ENCODE assay signal across 24 cellular contexts in genomic region chr12:120138366-120138765, GRCh38.
"Had no signal": no experiment of that assay in that cellular context is flagged by ENCODE, and none has a peak within 500 bp of the region (broad histone marks: within the 10 kb centered on the region; RNA-seq: fewer than 3 reads in every experiment).

No MANE protein-coding gene starts in this region.

- H3K4me3 ChIP-seq: esophagus squamous epithelium, lung, mucosa of descending colon, ovary, right lobe of liver, thoracic aorta, tibial nerve, upper lobe of left lung had no signal

- DNase-seq: effector memory CD4-positive, alpha-beta T cell; erythroblast; esophagus squamous epithelium; foreskin melanocyte; immature natural killer cell; islet precursor cell; left ventricle myocardium superior; mucosa of descending colon; naive B cell; ovary; small intestine; stimulated activated CD4-positive, alpha-beta T cell treated with anti-CD3 and anti-CD28 coated beads, Interleukin-15, amount 100 ng/mL, for 24 hours; stimulated activated CD4-positive, alpha-beta T cell treated with anti-CD3 and anti-CD28 coated beads, Interleukin-2, amount 100 ng/mL, for 48 hours; stimulated activated naive B cell treated with anti-CD40 and anti-IgM and Interleukin-4, amounts not matched to agents 10 μg/mL and 1 μg/mL and 100 μg/mL, for 72 hours; upper lobe of left lung had no signal

- H3K9me3 Mint-ChIP-seq: immature natural killer cell; memory B cell; naive B cell; natural killer cell treated with Interleukin-12 subunit alpha and Interleukin-12 subunit beta and Interleukin-15 and Interleukin-18, amount 100 ng/mL, for 72 hours; neural crest cell; stimulated activated naive B cell treated with anti-CD40 and anti-IgM and Interleukin-4, amounts not matched to agents 10 μg/mL and 1 μg/mL and 100 μg/mL, for 72 hours; stimulated activated naive CD8-positive, alpha-beta T cell treated with anti-CD3 and anti-CD28 coated beads, Interleukin-15, Interleukin-2, amounts not matched to agents 100 ng/mL and 50 ng/mL, for 24 hours had no signal

- H3K27me3 ChIP-seq: esophagus squamous epithelium, neutrophil, ovary, right lobe of liver, tibial nerve, upper lobe of left lung had no signal

- H3K4me1 ChIP-seq: esophagus squamous epithelium, right lobe of liver, tibial nerve, upper lobe of left lung had no signal

- H3K36me3 ChIP-seq: ovary had no signal

- H3K27me3 Mint-ChIP-seq: memory B cell; naive B cell; natural killer cell treated with Interleukin-12 subunit alpha and Interleukin-12 subunit beta and Interleukin-15 and Interleukin-18, amount 100 ng/mL, for 72 hours; stimulated activated naive B cell treated with anti-CD40 and anti-IgM and Interleukin-4, amounts not matched to agents 10 μg/mL and 1 μg/mL and 100 μg/mL, for 72 hours; stimulated activated naive CD8-positive, alpha-beta T cell treated with anti-CD3 and anti-CD28 coated beads, Interleukin-15, Interleukin-2, amounts not matched to agents 100 ng/mL and 50 ng/mL, for 24 hours had no signal

- H3K4me1 Mint-ChIP-seq: immature natural killer cell, neural crest cell had no signal

- H3K27ac Mint-ChIP-seq: memory B cell; natural killer cell treated with Interleukin-12 subunit alpha and Interleukin-12 subunit beta and Interleukin-15 and Interleukin-18, amount 100 ng/mL, for 72 hours; stimulated activated naive B cell treated with anti-CD40 and anti-IgM and Interleukin-4, amounts not matched to agents 10 μg/mL and 1 μg/mL and 100 μg/mL, for 72 hours; stimulated activated naive CD8-positive, alpha-beta T cell treated with anti-CD3 and anti-CD28 coated beads, Interleukin-15, Interleukin-2, amounts not matched to agents 100 ng/mL and 50 ng/mL, for 24 hours had no signal

- H3K4me3 Mint-ChIP-seq: immature natural killer cell; memory B cell; naive B cell; natural killer cell treated with Interleukin-12 subunit alpha and Interleukin-12 subunit beta and Interleukin-15 and Interleukin-18, amount 100 ng/mL, for 72 hours; neural crest cell; stimulated activated naive B cell treated with anti-CD40 and anti-IgM and Interleukin-4, amounts not matched to agents 10 μg/mL and 1 μg/mL and 100 μg/mL, for 72 hours; stimulated activated naive CD8-positive, alpha-beta T cell treated with anti-CD3 and anti-CD28 coated beads, Interleukin-15, Interleukin-2, amounts not matched to agents 100 ng/mL and 50 ng/mL, for 24 hours had no signal

- H3K27ac ChIP-seq: esophagus squamous epithelium, neutrophil, ovary, right lobe of liver, thoracic aorta, tibial nerve, upper lobe of left lung had no signal

- H3K9me3 ChIP-seq: esophagus squamous epithelium, mucosa of descending colon, neutrophil, ovary, right lobe of liver, thoracic aorta, tibial nerve, upper lobe of left lung had no signal

- ATAC-seq: left ventricle myocardium superior; mucosa of descending colon; natural killer cell treated with Interleukin-12 subunit alpha and Interleukin-12 subunit beta and Interleukin-15 and Interleukin-18, amount 100 ng/mL, for 72 hours; right lobe of liver; stimulated activated naive B cell treated with anti-CD40 and anti-IgM and Interleukin-4, amounts not matched to agents 10 μg/mL and 1 μg/mL and 100 μg/mL, for 72 hours had no signal
